1 cellular context compared by ENCODE assay signal in genomic region chr9:37966443-37967271, GRCh38.
A peak's percentile ranks its signal among the peaks of the same experiment; 100 is the strongest.
TF ChIP-seq lines count a peak whose summit lies in the region.

No MANE protein-coding gene starts in this region.

TF ChIP-seq in HepG2, 621 proteins besides CTCF, POLR2A, EP300 and RAD21 (continued from another document and continues in another):
- TF ChIP-seq ZNF280D (CRISPR knock-in tag; IDR thresholded peaks at IDR 0.05) (no peak), ZC3H13 (CRISPR knock-in tag; IDR thresholded peaks at IDR 0.05) (no peak), ZNF678 (CRISPR knock-in tag; IDR thresholded peaks at IDR 0.05) (no peak), ZBTB40 (IDR thresholded peaks at IDR 0.05) (no peak), ZBTB40 (CRISPR knock-in tag; IDR thresholded peaks at IDR 0.05) (no peak), SATB2 (CRISPR knock-in tag; IDR thresholded peaks at IDR 0.05) (no peak), KDM5A (IDR thresholded peaks at IDR 0.05; ENCODE audit: borderline replicate concordance, low read length) (no peak), ZNF446 (CRISPR knock-in tag; IDR thresholded peaks at IDR 0.05) (no peak), ZBTB39 (CRISPR knock-in tag; IDR thresholded peaks at IDR 0.05) (no peak), KDM2A (CRISPR knock-in tag; IDR thresholded peaks at IDR 0.05; ENCODE audit: borderline replicate concordance, low read depth) (no peak), RBFOX2 (IDR thresholded peaks at IDR 0.05; ENCODE audit: low read depth, low read length) (no peak), ZNF18 (CRISPR knock-in tag; IDR thresholded peaks at IDR 0.05; ENCODE audit: insufficient replicate concordance) (no peak), FOSL1 (CRISPR knock-in tag; IDR thresholded peaks at IDR 0.05; ENCODE audit: borderline replicate concordance) (peak; percentile 82; the same call in 1 of the 2 replicates), HNRNPUL1 (IDR thresholded peaks at IDR 0.05; ENCODE audit: low read depth, low read length) (no peak), TAF1 (CRISPR knock-in tag; IDR thresholded peaks at IDR 0.05) (no peak), ELK4 (CRISPR knock-in tag; IDR thresholded peaks at IDR 0.05; ENCODE audit: borderline replicate concordance) (no peak), BHLHE40 (IDR thresholded peaks at IDR 0.05; ENCODE audit: low read length) (peak; percentile 93), ZNF687 (CRISPR knock-in tag; IDR thresholded peaks at IDR 0.05) (peak; percentile 73), SNAPC2 (CRISPR knock-in tag; IDR thresholded peaks at IDR 0.05) (no peak), ZSCAN31 (CRISPR knock-in tag; IDR thresholded peaks at IDR 0.05; ENCODE audit: low read depth) (no peak), ZNF329 (CRISPR knock-in tag; IDR thresholded peaks at IDR 0.05; ENCODE audit: low read depth) (no peak), ZNF230 (CRISPR knock-in tag; IDR thresholded peaks at IDR 0.05) (no peak), ZBTB7B (CRISPR knock-in tag; IDR thresholded peaks at IDR 0.05) (peak; percentile 71; the same call in 1 of the 2 replicates), PAXIP1 (CRISPR knock-in tag; conservative IDR thresholded peaks at IDR 0.05) (peak; percentile 13; the same call in 1 of the 2 replicates), RORA (CRISPR knock-in tag; IDR thresholded peaks at IDR 0.05) (no peak), ZFP36L1 (CRISPR knock-in tag; IDR thresholded peaks at IDR 0.05) (peak; percentile 77; the same call in 1 of the 2 replicates), REXO4 (CRISPR knock-in tag; IDR thresholded peaks at IDR 0.05; ENCODE audit: borderline replicate concordance) (no peak), HDAC1 (CRISPR knock-in tag; IDR thresholded peaks at IDR 0.05) (no peak)
